In the genomic region with DNA sequence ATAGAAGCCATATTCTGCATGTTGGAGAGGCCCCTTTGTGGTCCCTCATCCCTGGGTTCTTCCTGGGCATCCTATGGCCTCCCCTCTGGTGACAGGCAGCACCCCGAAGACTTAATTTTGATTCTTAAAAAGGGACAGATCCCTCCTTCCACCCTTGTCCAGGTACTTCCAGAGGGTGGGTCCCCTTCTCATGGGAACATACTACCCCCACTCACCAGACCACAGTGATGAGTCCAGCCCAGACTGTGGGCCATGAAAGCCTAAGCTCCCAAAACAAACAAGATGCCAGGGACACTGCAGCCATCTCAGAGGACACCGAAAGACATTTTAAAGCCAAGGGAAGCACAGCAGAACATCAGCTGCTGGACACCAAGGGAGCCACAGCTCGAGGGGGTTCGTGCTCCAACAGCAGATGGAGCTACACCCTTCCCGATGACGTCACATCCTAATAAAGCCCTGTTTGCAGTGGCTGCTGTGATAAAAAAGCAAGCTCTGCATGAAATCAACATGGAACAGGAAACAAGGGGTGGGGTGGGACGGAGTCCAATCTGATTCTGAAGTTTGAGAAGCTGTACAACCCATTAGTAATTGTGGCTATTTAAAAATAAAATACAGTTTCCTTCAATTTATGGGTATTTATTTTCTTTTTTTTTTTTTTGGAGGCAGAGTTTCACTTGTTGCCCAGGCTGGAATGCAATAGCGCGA, we compare ENCODE assay signal across 8 cellular contexts. TPM values are rescaled to one million over a fixed set of nuclear protein-coding genes. Genes with fewer than 3 reads are reported as not detected.
A peak's percentile ranks its signal among the peaks of the same experiment; 100 is the strongest.
DNase-seq lines count a peak whose midpoint lies in the region; ATAC-seq, FAIRE-seq and TF ChIP-seq lines count a peak whose summit lies in the region.

No MANE protein-coding gene starts in this region.

- peak overlapping the region in 7 of 8 donors; percentile 44 to 62 (median 55) for H3K4me3 Mint-ChIP-seq in CD4-positive, alpha-beta memory T cell
- H3K4me3 Mint-ChIP-seq in T-helper 2 cell treated with Interferon-gamma antibody and Interleukin-4, amounts not matched to agents 5 μg/mL and 100 μg/mL, for 36 hours: peak overlapping the region; percentile 12

- peaks cover 41 to 98% of the 10 kb centered on the region in 2 experiments for H3K79me2 ChIP-seq in H1 (ENCODE audit: control insufficient read depth in 1 of 2, insufficient read depth in 2 of 2, low read length in 2 of 2)

- peak; percentile 39 to 61 (median 47) for DNase-seq in CD4-positive, alpha-beta memory T cell
- no peak for DNase-seq in T-helper 2 cell treated with Interferon-gamma antibody and Interleukin-4, amounts not matched to agents 5 μg/mL and 100 μg/mL, for 36 hours (ENCODE audit: low spot score)
- no peak for DNase-seq in H1 (ENCODE audit: low read depth in 1 of 2, low spot score in 2 of 2)
- peak; percentile 92 for DNase-seq in mesenchymal stem cell
- DNase-seq in upper lobe of right lung: no peak

- H3K18ac ChIP-seq in H1 (ENCODE audit: extremely low read depth, low read length): 0 out of 2 replicates have a peak overlapping the region, but pooled peaks have one; percentile 29
- peak overlapping the region; percentile 14 to 15 for H3K18ac ChIP-seq in mesenchymal stem cell (ENCODE audit: low read depth in 1 of 2, low read length in 2 of 2)

- H3K9me3 ChIP-seq in CD4-positive, alpha-beta memory T cell (ENCODE audit: control insufficient read depth in 1 of 2, low read length in 2 of 2): no peaks in the 10 kb centered on the region
- H3K9me3 ChIP-seq in HUES6 (ENCODE audit: control insufficient read depth, insufficient read depth, low read depth, low read length) (no peaks in the 10 kb centered on the region), H1 (ENCODE audit: insufficient read depth in 2 of 2, low read depth in 1 of 2, low read length in 1 of 2) (no peaks in the 10 kb centered on the region), mesenchymal stem cell (ENCODE audit: control insufficient read depth, low read length) (no peaks in the 10 kb centered on the region), upper lobe of right lung (no peaks in the 10 kb centered on the region)

- peaks cover 49 to 88% (median 70%) of the 10 kb centered on the region in 4 donors for H3K4me1 Mint-ChIP-seq in CD4-positive, alpha-beta memory T cell
- peaks cover 27% of the 10 kb centered on the region for H3K4me1 Mint-ChIP-seq in T-helper 2 cell treated with Interferon-gamma antibody and Interleukin-4, amounts not matched to agents 5 μg/mL and 100 μg/mL, for 36 hours (ENCODE audit: low read depth)

- H2BK120ac ChIP-seq in H1 (replicated peaks; ENCODE audit: low read depth, low read length) (no peak overlapping the region), mesenchymal stem cell (ENCODE audit: low read depth, low read length) (no peak overlapping the region)

- H3K79me1 ChIP-seq in H1 (ENCODE audit: low read depth, low read length) (peaks cover 16% of the 10 kb centered on the region), mesenchymal stem cell (replicated peaks; ENCODE audit: low read length, poor library complexity, severe bottlenecking) (no peaks in the 10 kb centered on the region)

- H3K4me2 ChIP-seq in H1 (ENCODE audit: insufficient read depth in 1 of 2, low read depth in 2 of 2, low read length in 2 of 2): peak overlapping the region in 1 of 2 experiments; percentile 50; a peak in 1 of 4 replicates
- H3K4me2 ChIP-seq in mesenchymal stem cell (ENCODE audit: low read length, poor library complexity, severe bottlenecking): no peak overlapping the region

- no peak overlapping the region for H3K56ac ChIP-seq in H1 (replicated peaks; ENCODE audit: insufficient read length, low read depth, low read length)

- TF ChIP-seq CTCF in H1 (IDR thresholded peaks at IDR 0.05; ENCODE audit: control extremely low read depth in 1 of 3, insufficient read depth in 1 of 3, low read depth in 1 of 3, low read length in 3 of 3) (peak; percentile 18 to 52 (median 50); a peak in 3 of 4 replicates), upper lobe of right lung (IDR thresholded peaks at IDR 0.05) (peak; percentile 37)

- H3K27me3 ChIP-seq in CD4-positive, alpha-beta memory T cell (ENCODE audit: insufficient read depth, low read length): no peaks in the 10 kb centered on the region
- H3K27me3 ChIP-seq in HUES6 (ENCODE audit: control insufficient read depth, insufficient read depth, low read length) (no peaks in the 10 kb centered on the region), H1 (replicated peaks in 1 of 4; ENCODE audit: control insufficient read depth in 3 of 4, extremely low read depth in 1 of 4, insufficient read depth in 3 of 4, low read length in 3 of 4) (no peaks in the 10 kb centered on the region), mesenchymal stem cell (ENCODE audit: control insufficient read depth in 1 of 2, insufficient read depth in 1 of 2, low read length in 2 of 2) (no peaks in the 10 kb centered on the region), upper lobe of right lung (no peaks in the 10 kb centered on the region)

- peak; percentile 74 for ATAC-seq in upper lobe of right lung
- ATAC-seq in HG03280 (IDR thresholded peaks at IDR 0.05; ENCODE audit: unreplicated experiment): no peak
- ATAC-seq in HG03045 (IDR thresholded peaks at IDR 0.05; ENCODE audit: unreplicated experiment): no peak

- peaks cover 27 to 38% of the 10 kb centered on the region in 2 experiments for H4K20me1 ChIP-seq in H1 (replicated peaks in 1 of 2; ENCODE audit: control insufficient read depth in 1 of 2, insufficient read depth in 2 of 2, low read length in 2 of 2)

- H2BK5ac ChIP-seq in H1 (ENCODE audit: low read depth, low read length): peak overlapping the region; percentile 71; the same call in 1 of the 2 replicates
- no peak overlapping the region for H2BK5ac ChIP-seq in mesenchymal stem cell (ENCODE audit: low read depth, low read length, poor library complexity, severe bottlenecking)

- H3K14ac ChIP-seq in H1 (ENCODE audit: insufficient read length): no peak overlapping the region
- H3K14ac ChIP-seq in mesenchymal stem cell (ENCODE audit: low read length in 2 of 2): no peak overlapping the region

- no peak for FAIRE-seq in H1 (lab: Jason Lieb, UNC)

- no peak overlapping the region for H4K91ac ChIP-seq in H1 (replicated peaks; ENCODE audit: insufficient read length, low read length)
- peak overlapping the region; percentile 66 for H4K91ac ChIP-seq in mesenchymal stem cell (ENCODE audit: low read length)

- no peaks in the 10 kb centered on the region for H3K36me3 ChIP-seq in CD4-positive, alpha-beta memory T cell (ENCODE audit: insufficient read depth, low read length)
- peaks cover 8% of the 10 kb centered on the region for H3K36me3 ChIP-seq in HUES6 (ENCODE audit: control insufficient read depth, insufficient read depth, low read length)
- no peaks in the 10 kb centered on the region; a peak in 1 of 8 replicates for H3K36me3 ChIP-seq in H1 (ENCODE audit: control insufficient read depth in 2 of 4, insufficient read depth in 4 of 4, low read length in 3 of 4)
- peaks cover 0 to 16% of the 10 kb centered on the region in 2 experiments for H3K36me3 ChIP-seq in mesenchymal stem cell (ENCODE audit: control insufficient read depth in 1 of 2, insufficient read depth in 2 of 2, low read depth in 1 of 2, low read length in 2 of 2)
- H3K36me3 ChIP-seq in upper lobe of right lung: no peaks in the 10 kb centered on the region

- H3K27ac ChIP-seq in CD4-positive, alpha-beta memory T cell (ENCODE audit: low read depth, low read length): peak overlapping the region; percentile 49
- peak overlapping the region; percentile 56 for H3K27ac ChIP-seq in HUES6 (ENCODE audit: low read depth, low read length)
- no peak overlapping the region for H3K27ac ChIP-seq in H1 (ENCODE audit: low read depth, low read length)
- H3K27ac ChIP-seq in mesenchymal stem cell (ENCODE audit: low read length, poor library complexity, severe bottlenecking): no peak overlapping the region
- H3K27ac ChIP-seq in upper lobe of right lung: peak overlapping the region; percentile 78

- peak overlapping the region; percentile 10; the same call in 1 of the 2 replicates for H2AK5ac ChIP-seq in H1 (ENCODE audit: low read depth, low read length)
- no peak overlapping the region for H2AK5ac ChIP-seq in mesenchymal stem cell (ENCODE audit: low read length, severe bottlenecking)

- no peak overlapping the region for H4K5ac ChIP-seq in H1 (ENCODE audit: insufficient read length, low read depth, low read length)

- no peaks in the 10 kb centered on the region for H3K9me3 Mint-ChIP-seq in CD4-positive, alpha-beta memory T cell
- no peaks in the 10 kb centered on the region for H3K9me3 Mint-ChIP-seq in T-helper 2 cell treated with Interferon-gamma antibody and Interleukin-4, amounts not matched to agents 5 μg/mL and 100 μg/mL, for 36 hours

- intact Hi-C loops in CD4-positive, alpha-beta memory T cell (cut with micrococcal nuclease): loop anchor here (1.0 to 10.0 kb wide), 3 partner anchors 34 to 54 kb away; a partner anchor contains a TSS
- intact Hi-C loops in upper lobe of right lung (cut with DNase I): no loop called here

- peaks cover 88% of the 10 kb centered on the region for H3K4me1 ChIP-seq in CD4-positive, alpha-beta memory T cell (ENCODE audit: insufficient read depth, low read length)
- peaks cover 30% of the 10 kb centered on the region for H3K4me1 ChIP-seq in HUES6 (ENCODE audit: control insufficient read depth, insufficient read depth, low read length)
- H3K4me1 ChIP-seq in H1 (replicated peaks in 1 of 4; ENCODE audit: control insufficient read depth in 3 of 4, insufficient read depth in 4 of 4, low read length in 3 of 4): peaks cover 0 to 8% (median 4%) of the 10 kb centered on the region in 4 experiments; a peak in 3 of 7 replicates
- H3K4me1 ChIP-seq in mesenchymal stem cell (ENCODE audit: control insufficient read depth, insufficient read depth, low read depth, low read length): peaks cover 31% of the 10 kb centered on the region
- peaks cover 68% of the 10 kb centered on the region for H3K4me1 ChIP-seq in upper lobe of right lung

- peak overlapping the region; percentile 73 to 95 (median 89) for H3K27ac Mint-ChIP-seq in CD4-positive, alpha-beta memory T cell
- peak overlapping the region; percentile 63 for H3K27ac Mint-ChIP-seq in T-helper 2 cell treated with Interferon-gamma antibody and Interleukin-4, amounts not matched to agents 5 μg/mL and 100 μg/mL, for 36 hours

- H3K27me3 Mint-ChIP-seq in CD4-positive, alpha-beta memory T cell: no peaks in the 10 kb centered on the region
- H3K27me3 Mint-ChIP-seq in T-helper 2 cell treated with Interferon-gamma antibody and Interleukin-4, amounts not matched to agents 5 μg/mL and 100 μg/mL, for 36 hours (ENCODE audit: low read depth): no peaks in the 10 kb centered on the region

- no peak for TF ChIP-seq POLR2A in H1 (IDR thresholded peaks at IDR 0.05; ENCODE audit: control extremely low read depth in 1 of 2, low read depth in 2 of 2, low read length in 2 of 2)

- no peak overlapping the region for H3K4me3 ChIP-seq in CD4-positive, alpha-beta memory T cell (ENCODE audit: low read length in 2 of 2)
- H3K4me3 ChIP-seq in HUES6 (ENCODE audit: low read depth, low read length) (peak overlapping the region; percentile 19; the same call in 1 of the 2 replicates), H1 (ENCODE audit: extremely low read depth in 1 of 4, insufficient read depth in 2 of 4, low read depth in 3 of 4, low read length in 4 of 4) (no peak overlapping the region), mesenchymal stem cell (ENCODE audit: insufficient read depth in 1 of 2, low read depth in 1 of 2, low read length in 2 of 2) (peak overlapping the region in 1 of 2 experiments; percentile 67), upper lobe of right lung (peak overlapping the region; percentile 16)

- no peak for TF ChIP-seq EP300 in H1 (IDR thresholded peaks at IDR 0.05; ENCODE audit: borderline replicate concordance in 1 of 2, low read depth in 2 of 2, low read length in 2 of 2)

- H2BK15ac ChIP-seq in H1 (ENCODE audit: low read length) (no peak overlapping the region; the same call in 1 of the 2 replicates), mesenchymal stem cell (ENCODE audit: low read depth, poor library complexity, severe bottlenecking) (no peak overlapping the region)

- CTCF ChIA-PET in CD4-positive, alpha-beta memory T cell (lab: Charles Lee; ENCODE audit: partially characterized antibody): interaction anchor here (0.7 to 1.3 kb wide), 9 partner anchors 10 to 50 kb away, joined by 3 to 9 read pairs (median 3); no protein-coding TSS in a partner anchor
- CTCF ChIA-PET in H1 (lab: Charles Lee; ENCODE audit: partially characterized antibody): interaction anchor here (0.6 to 1.9 kb wide), 12 partner anchors 9 to 186 kb away, joined by 3 to 10 read pairs (median 4); no protein-coding TSS in a partner anchor

- H3K4ac ChIP-seq in H1 (replicated peaks; ENCODE audit: insufficient read length, low read depth, low read length) (no peak overlapping the region), mesenchymal stem cell (ENCODE audit: low read depth in 1 of 2, low read length in 2 of 2) (no peak overlapping the region)

- H2BK12ac ChIP-seq in H1 (ENCODE audit: low read depth, low read length) (peak overlapping the region; percentile 60; the same call in 1 of the 2 replicates), mesenchymal stem cell (ENCODE audit: low read length in 2 of 2) (no peak overlapping the region)

- WGBS in H1 (ENCODE audit: extremely low coverage in 1 of 2, insufficient coverage in 1 of 2, insufficient read length in 1 of 2, insufficient replicate concordance in 2 of 2, low coverage in 1 of 2, low lambda C conversion rate in 2 of 2, missing lambda C conversion rate in 1 of 2), 2 experiments: 82% methylated on average over 9 of the region's 9 CpGs; no CpG with 5 or more reads in 1 of the 2 experiments
- 54% methylated on average over 7 of the region's 9 CpGs for WGBS in mesenchymal stem cell

- H3K23ac ChIP-seq in H1 (ENCODE audit: insufficient read length): no peak overlapping the region
- H3K23ac ChIP-seq in mesenchymal stem cell (ENCODE audit: low read length in 2 of 2): no peak overlapping the region

- H4K8ac ChIP-seq in H1 (ENCODE audit: extremely low read depth, insufficient read depth, low read length): no peak overlapping the region
- no peak overlapping the region for H4K8ac ChIP-seq in mesenchymal stem cell (ENCODE audit: low read length)

- H2AFZ ChIP-seq in H1 (ENCODE audit: low read length) (no peak overlapping the region), mesenchymal stem cell (ENCODE audit: low read depth, low read length) (no peak overlapping the region)

- peak; percentile 17 to 42; a peak in 2 of 4 replicates for TF ChIP-seq RAD21 in H1 (IDR thresholded peaks at IDR 0.05 in 1 of 2, conservative IDR thresholded peaks at IDR 0.05 in 1 of 2; ENCODE audit: low read depth in 2 of 2, low read length in 2 of 2)

- H3K9ac ChIP-seq in HUES6 (ENCODE audit: low read length) (peak overlapping the region; percentile 20), H1 (replicated peaks in 1 of 4; ENCODE audit: extremely low read depth in 1 of 4, low read depth in 3 of 4, low read length in 3 of 4) (no peak overlapping the region), mesenchymal stem cell (ENCODE audit: low read length) (peak overlapping the region; percentile 70)

- POLR2A ChIA-PET in CD4-positive, alpha-beta memory T cell (lab: Charles Lee; ENCODE audit: partially characterized antibody): interaction anchor here (0.7 to 1.3 kb wide), 4 partner anchors 12 to 33 kb away, joined by 3 to 5 read pairs (median 4); no protein-coding TSS in a partner anchor
- POLR2A ChIA-PET in H1 (lab: Charles Lee; ENCODE audit: partially characterized antibody): interaction anchor here (0.5 to 1.6 kb wide), 6 partner anchors 9 to 79 kb away, joined by 3 to 6 read pairs (median 4); no protein-coding TSS in a partner anchor

- peaks cover 0 to 4% of the 10 kb centered on the region in 2 donors for H3K36me3 Mint-ChIP-seq in CD4-positive, alpha-beta memory T cell
- H3K36me3 Mint-ChIP-seq in T-helper 2 cell treated with Interferon-gamma antibody and Interleukin-4, amounts not matched to agents 5 μg/mL and 100 μg/mL, for 36 hours (ENCODE audit: low read depth): peaks cover 4% of the 10 kb centered on the region

- H2BK20ac ChIP-seq in H1 (ENCODE audit: low read length): no peak overlapping the region

- no peaks in the 10 kb centered on the region for H3K23me2 ChIP-seq in H1 (ENCODE audit: low read depth, low read length)

RNA-seq across cellular contexts. Expression of a gene that starts 32.4 kb away (rescaled TPM):
- total RNA-seq in CD4-positive, alpha-beta memory T cell: 100 to 1,000 TPM; 257 to 276 TPM
- polyA plus RNA-seq in CD4-positive, alpha-beta memory T cell: 100 to 1,000 TPM in 1 of 2 donors, 10 to 100 TPM in 1; 70.9 to 137 TPM
- 382 and 394 TPM in 2 replicates for total RNA-seq in H1 (2021; fragmentation: NEBNext Ultra II Directional; extraction: Animal tissue kit (Norgen Biotek cat#: 25700))
- polyA plus RNA-seq in H1 (2011; rRNA removed): 343 and 372 TPM in 2 replicates
- 391 TPM for polyA plus RNA-seq in H1 (2011; cell fraction: cytosol; rRNA removed)
- 286 TPM for polyA plus RNA-seq in H1 (2011; cell fraction: nucleus; rRNA removed)
- 256 to 341 TPM (median 318 TPM) in 4 replicates for polyA plus RNA-seq in H1 (2012, experiment 1 of 2)
- polyA plus RNA-seq in H1 (2012, experiment 2 of 2): 110 TPM
- 180 TPM for polyA plus RNA-seq in H1 (2013, experiment 1 of 2)
- 186 TPM for polyA plus RNA-seq in H1 (2013, experiment 2 of 2)
- 482 and 536 TPM in 2 replicates for polyA minus RNA-seq in H1 (2011; rRNA and poly(A)+ RNA removed)
- polyA minus RNA-seq in H1 (2011; cell fraction: cytosol; rRNA and poly(A)+ RNA removed): 250 TPM
- polyA minus RNA-seq in H1 (2011; cell fraction: nucleus; rRNA and poly(A)+ RNA removed): 104 TPM
- 252 TPM for polyA plus RNA-seq in mesenchymal stem cell (2013, experiment 1 of 2)
- polyA plus RNA-seq in mesenchymal stem cell (2013, experiment 2 of 2): 253 TPM
- 328 TPM for total RNA-seq in upper lobe of right lung

RNA-seq across cellular contexts. Expression of a gene that starts 56.5 kb away (rescaled TPM):
- under 1 TPM; 0.44 to 0.78 TPM for total RNA-seq in CD4-positive, alpha-beta memory T cell
- not detected for polyA plus RNA-seq in CD4-positive, alpha-beta memory T cell
- 0.92 and 1.3 TPM in 2 replicates for total RNA-seq in H1 (2021; fragmentation: NEBNext Ultra II Directional; extraction: Animal tissue kit (Norgen Biotek cat#: 25700))
- 0.54 and 0.96 TPM in 2 replicates for polyA plus RNA-seq in H1 (2011; rRNA removed)
- 1.4 TPM for polyA plus RNA-seq in H1 (2011; cell fraction: cytosol; rRNA removed)
- polyA plus RNA-seq in H1 (2011; cell fraction: nucleus; rRNA removed): 4.8 TPM
- polyA plus RNA-seq in H1 (2012, experiment 1 of 2): 1.3 to 1.9 TPM (median 1.7 TPM) in 4 replicates
- 0.84 TPM for polyA plus RNA-seq in H1 (2012, experiment 2 of 2)
- polyA plus RNA-seq in H1 (2013, experiment 1 of 2): 0.65 TPM
- 0.63 TPM for polyA plus RNA-seq in H1 (2013, experiment 2 of 2)
- 0.09 and 0.15 TPM in 2 replicates for polyA minus RNA-seq in H1 (2011; rRNA and poly(A)+ RNA removed)
- polyA minus RNA-seq in H1 (2011; cell fraction: cytosol; rRNA and poly(A)+ RNA removed): not detected
- polyA minus RNA-seq in H1 (2011; cell fraction: nucleus; rRNA and poly(A)+ RNA removed): 1.5 TPM
- polyA plus RNA-seq in mesenchymal stem cell (2013, experiment 1 of 2): 0.25 TPM
- polyA plus RNA-seq in mesenchymal stem cell (2013, experiment 2 of 2): 0.25 TPM
- 0.90 TPM for total RNA-seq in upper lobe of right lung

Comparison
In these comparisons a context has a peak if more than half of its experiments do, and no peak if none do; other contexts are left out.
1. DNase-seq: peak in CD4-positive, alpha-beta memory T cell (5 of 5) and mesenchymal stem cell (single experiment); none in T-helper 2 cell treated with Interferon-gamma antibody and Interleukin-4, amounts not matched to agents 5 μg/mL and 100 μg/mL, for 36 hours (single experiment), H1 (0 of 2) and upper lobe of right lung (single experiment).
2. H3K27ac ChIP-seq: peak in CD4-positive, alpha-beta memory T cell (single experiment), HUES6 (single experiment) and upper lobe of right lung (single experiment); none in H1 (single experiment) and mesenchymal stem cell (single experiment).
3. H3K4me3 ChIP-seq: peak in HUES6 (single experiment) and upper lobe of right lung (single experiment); none in CD4-positive, alpha-beta memory T cell (0 of 2) and H1 (0 of 4).
4. H3K9ac ChIP-seq: peak in HUES6 (single experiment) and mesenchymal stem cell (single experiment); none in H1 (0 of 4).